1 cellular context compared by ENCODE assay signal in genomic region chr15:57036352-57036751, GRCh38.
TF ChIP-seq lines count a peak whose summit lies in the region.

No MANE protein-coding gene starts in this region.

TF ChIP-seq in GM23338, 12 proteins besides CTCF, POLR2A, EP300 and RAD21 (continued from another document):
- TF ChIP-seq ZNF462 (CRISPR knock-in tag; IDR thresholded peaks at IDR 0.05) = no peak
- TF ChIP-seq EZH2 (IDR thresholded peaks at IDR 0.05; ENCODE audit: low read depth, unreplicated experiment) = no peak
- no peak for TF ChIP-seq ZNF114 (CRISPR knock-in tag; IDR thresholded peaks at IDR 0.05)
- TF ChIP-seq NANOG (IDR thresholded peaks at IDR 0.05; ENCODE audit: borderline replicate concordance) = no peak
- no peak for TF ChIP-seq REST (IDR thresholded peaks at IDR 0.05; ENCODE audit: unreplicated experiment)
- no peak for TF ChIP-seq CREB1 (CRISPR knock-in tag; IDR thresholded peaks at IDR 0.05; ENCODE audit: low read depth)
